ENCODE assay signal across 8 cellular contexts in the genomic region with DNA sequence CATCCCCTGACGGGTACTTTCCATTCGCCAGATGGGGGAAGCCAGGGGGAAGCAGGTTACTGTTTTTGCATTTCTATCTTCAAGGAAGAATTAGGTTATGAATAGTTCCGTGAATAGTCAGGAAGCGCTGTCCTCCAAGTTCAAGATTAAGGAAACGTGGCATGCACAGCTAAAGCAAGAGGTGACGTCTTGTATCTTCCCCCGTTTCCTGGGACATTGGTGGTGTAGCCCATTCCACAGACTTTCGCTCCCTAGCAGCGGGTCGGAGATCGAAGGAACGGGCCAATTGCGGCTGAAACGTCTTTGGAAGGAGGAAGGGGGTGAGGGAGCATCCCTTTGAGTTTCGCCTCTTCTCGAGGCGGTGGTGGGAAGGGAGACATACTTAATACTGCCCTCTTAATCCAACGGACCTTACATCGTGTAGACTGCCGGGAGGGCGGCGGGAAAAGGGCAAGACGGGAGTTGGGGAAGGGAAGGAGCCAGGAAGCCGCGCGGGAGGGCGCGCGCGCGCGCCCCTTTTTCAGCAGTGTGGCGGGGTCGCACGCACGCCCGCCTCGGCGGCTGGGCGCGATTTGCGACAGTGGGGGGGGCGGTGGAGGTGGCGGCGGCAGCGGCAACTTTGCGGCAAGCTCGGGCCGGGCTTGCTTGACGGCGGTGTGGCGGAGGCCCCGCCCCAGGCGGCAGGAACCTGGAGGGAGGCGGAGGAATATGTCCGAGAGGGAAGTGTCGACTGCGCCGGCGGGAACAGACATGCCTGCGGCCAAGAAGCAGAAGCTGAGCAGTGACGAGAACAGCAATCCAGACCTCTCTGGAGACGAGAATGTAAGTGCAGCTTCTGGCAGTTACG. TPM values are rescaled to one million over a fixed set of nuclear protein-coding genes. Genes with fewer than 3 reads are reported as not detected.
DNase-seq lines count a peak whose midpoint lies in the region; ATAC-seq and TF ChIP-seq lines count a peak whose summit lies in the region.

A gene with protein sequence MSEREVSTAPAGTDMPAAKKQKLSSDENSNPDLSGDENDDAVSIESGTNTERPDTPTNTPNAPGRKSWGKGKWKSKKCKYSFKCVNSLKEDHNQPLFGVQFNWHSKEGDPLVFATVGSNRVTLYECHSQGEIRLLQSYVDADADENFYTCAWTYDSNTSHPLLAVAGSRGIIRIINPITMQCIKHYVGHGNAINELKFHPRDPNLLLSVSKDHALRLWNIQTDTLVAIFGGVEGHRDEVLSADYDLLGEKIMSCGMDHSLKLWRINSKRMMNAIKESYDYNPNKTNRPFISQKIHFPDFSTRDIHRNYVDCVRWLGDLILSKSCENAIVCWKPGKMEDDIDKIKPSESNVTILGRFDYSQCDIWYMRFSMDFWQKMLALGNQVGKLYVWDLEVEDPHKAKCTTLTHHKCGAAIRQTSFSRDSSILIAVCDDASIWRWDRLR (plus strand): TSS at position 232 of the 847 bp plus-strand sequence. CDS start 477 bp downstream, at position 709.

- no peaks in the 10 kb centered on the region for H3K36me3 Mint-ChIP-seq in activated T-helper 17 cell treated with anti-CD3 and anti-CD28 coated beads, Interleukin-2, amount 50 U/mL, for 72 hours (ENCODE audit: low read depth)
- H3K36me3 Mint-ChIP-seq in natural killer cell treated with Interleukin-12 subunit alpha and Interleukin-12 subunit beta and Interleukin-15 and Interleukin-18, amount 100 ng/mL, for 72 hours: peaks cover 7% of the 10 kb centered on the region

- H3K4me1 Mint-ChIP-seq in activated T-helper 17 cell treated with anti-CD3 and anti-CD28 coated beads, Interleukin-2, amount 50 U/mL, for 72 hours: peaks cover 16% of the 10 kb centered on the region
- H3K4me1 Mint-ChIP-seq in natural killer cell treated with Interleukin-12 subunit alpha and Interleukin-12 subunit beta and Interleukin-15 and Interleukin-18, amount 100 ng/mL, for 72 hours (ENCODE audit: low read depth in 2 of 2): peaks cover 30 to 32% of the 10 kb centered on the region in 2 donors

- no peaks in the 10 kb centered on the region for H3K9me3 Mint-ChIP-seq in activated T-helper 17 cell treated with anti-CD3 and anti-CD28 coated beads, Interleukin-2, amount 50 U/mL, for 72 hours
- no peaks in the 10 kb centered on the region for H3K9me3 Mint-ChIP-seq in natural killer cell treated with Interleukin-12 subunit alpha and Interleukin-12 subunit beta and Interleukin-15 and Interleukin-18, amount 100 ng/mL, for 72 hours

- no peaks in the 10 kb centered on the region for H3K27me3 Mint-ChIP-seq in activated T-helper 17 cell treated with anti-CD3 and anti-CD28 coated beads, Interleukin-2, amount 50 U/mL, for 72 hours
- H3K27me3 Mint-ChIP-seq in natural killer cell treated with Interleukin-12 subunit alpha and Interleukin-12 subunit beta and Interleukin-15 and Interleukin-18, amount 100 ng/mL, for 72 hours: peaks cover 5 to 13% of the 10 kb centered on the region in 2 donors

- ATAC-seq in activated T-helper 17 cell treated with anti-CD3 and anti-CD28 coated beads, Interleukin-2, amount 50 U/mL, for 72 hours (replicated peaks): peak; percentile 74
- ATAC-seq in natural killer cell treated with Interleukin-12 subunit alpha and Interleukin-12 subunit beta and Interleukin-15 and Interleukin-18, amount 100 ng/mL, for 72 hours: peak; percentile 93 to 96
- ATAC-seq in stimulated activated naive CD8-positive, alpha-beta T cell treated with anti-CD3 and anti-CD28 coated beads, Interleukin-15, Interleukin-2, amounts not matched to agents 100 U/mL and 50 U/mL, for 24 hours: peak; percentile 81

- DNase-seq in EH (ENCODE audit: low read depth) (peak; percentile 96), H4 (ENCODE audit: low spot score) (peak; percentile 94), LNCaP clone FGC (ENCODE audit: low read depth) (peak; percentile 84), RPMI8226 (peak; percentile 97), fibroblast of pulmonary artery (ENCODE audit: low read depth) (peak; percentile 95)
- peak; percentile 98 for DNase-seq in natural killer cell treated with Interleukin-12 subunit alpha and Interleukin-12 subunit beta and Interleukin-15 and Interleukin-18, amount 100 ng/mL, for 72 hours (ENCODE audit: low spot score)
- peak; percentile 97 for DNase-seq in stimulated activated naive CD8-positive, alpha-beta T cell treated with anti-CD3 and anti-CD28 coated beads, Interleukin-15, Interleukin-2, amounts not matched to agents 100 U/mL and 50 U/mL, for 24 hours

- H3K4me3 ChIP-seq in LNCaP clone FGC (ENCODE audit: low read depth, low read length) (peak within 1 kb of the TSS; percentile 96), fibroblast of pulmonary artery (replicated peaks; ENCODE audit: low read depth, low read length) (peak within 1 kb of the TSS; percentile 93)

- no peak within 1 kb of the TSS for H3K27ac Mint-ChIP-seq in activated T-helper 17 cell treated with anti-CD3 and anti-CD28 coated beads, Interleukin-2, amount 50 U/mL, for 72 hours
- no peak within 1 kb of the TSS for H3K27ac Mint-ChIP-seq in natural killer cell treated with Interleukin-12 subunit alpha and Interleukin-12 subunit beta and Interleukin-15 and Interleukin-18, amount 100 ng/mL, for 72 hours

- H3K4me3 Mint-ChIP-seq in activated T-helper 17 cell treated with anti-CD3 and anti-CD28 coated beads, Interleukin-2, amount 50 U/mL, for 72 hours: no peak within 1 kb of the TSS
- H3K4me3 Mint-ChIP-seq in natural killer cell treated with Interleukin-12 subunit alpha and Interleukin-12 subunit beta and Interleukin-15 and Interleukin-18, amount 100 ng/mL, for 72 hours: no peak within 1 kb of the TSS

- no peak for TF ChIP-seq CTCF in LNCaP clone FGC (IDR thresholded peaks at IDR 0.05; ENCODE audit: control insufficient read depth, extremely low read depth, insufficient read depth)
- TF ChIP-seq CTCF in fibroblast of pulmonary artery (IDR thresholded peaks at IDR 0.05; ENCODE audit: low read length, missing control alignments): no peak

RNA-seq across cellular contexts. Expression of the gene that starts here (rescaled TPM):
- total RNA-seq in H4 (2014; rRNA removed; shearing (Covaris generic)): 18.1 and 18.6 TPM in 2 replicates
- 10 to 100 TPM; 78.2 to 89.2 TPM for total RNA-seq in activated T-helper 17 cell treated with anti-CD3 and anti-CD28 coated beads, Interleukin-2, amount 50 U/mL, for 72 hours
- total RNA-seq in natural killer cell treated with Interleukin-12 subunit alpha and Interleukin-12 subunit beta and Interleukin-15 and Interleukin-18, amount 100 ng/mL, for 72 hours: 100 to 1,000 TPM in 1 of 2 donors, 10 to 100 TPM in 1; 89.3 to 143 TPM

Comparison
In these comparisons a context has a peak if more than half of its experiments do, and no peak if none do; other contexts are left out.
1. Peak in every context shown above with its lines: DNase-seq, ATAC-seq and H3K4me3 ChIP-seq.